ENCODE assay signal across 23 cellular contexts in the genomic region with DNA sequence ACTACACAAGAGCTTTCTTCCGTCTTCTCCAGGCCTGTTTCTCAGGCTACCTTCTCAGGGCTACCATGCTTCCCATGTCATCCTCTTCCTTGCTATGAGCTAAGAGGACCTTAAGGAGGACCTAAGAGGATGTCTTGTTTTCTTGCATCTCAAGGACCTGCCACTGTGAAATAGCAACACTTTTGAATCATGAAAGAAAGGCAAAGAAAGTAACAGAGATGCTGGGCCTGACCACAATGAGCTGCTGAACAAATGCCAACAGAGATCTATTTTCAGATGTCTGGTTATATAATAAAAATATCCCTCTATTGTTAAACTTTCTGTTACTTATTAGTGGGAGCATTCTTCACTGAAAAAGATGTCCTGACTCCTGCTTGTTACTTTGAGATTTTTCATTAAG. TPM values are rescaled to one million over a fixed set of nuclear protein-coding genes. Genes with fewer than 3 reads are reported as not detected.
A peak's percentile ranks its signal among the peaks of the same experiment; 100 is the strongest.
DNase-seq lines count a peak whose midpoint lies in the region; ATAC-seq, FAIRE-seq and TF ChIP-seq lines count a peak whose summit lies in the region.
"Had no signal": no experiment of that assay in that cellular context is flagged by ENCODE, and none has a peak within 500 bp of the region (broad histone marks: within the 10 kb centered on the region; RNA-seq: fewer than 3 reads in every experiment).

No MANE protein-coding gene starts in this region.

- intact Hi-C loops in naive thymus-derived CD4-positive, alpha-beta T cell (cut with micrococcal nuclease), result loop anchor here in 1 of 2 donors (1.0 kb wide), 2 partner anchors 8 to 17 kb away; no protein-coding TSS in a partner anchor

- H3K36me3 Mint-ChIP-seq in CD8-positive, alpha-beta memory T cell, result no peaks in the 10 kb centered on the region
- peaks cover 0 to 2% (median 0%) of the 10 kb centered on the region in 5 donors for H3K36me3 Mint-ChIP-seq in naive thymus-derived CD4-positive, alpha-beta T cell
- H3K36me3 Mint-ChIP-seq in endodermal cell (ENCODE audit: low read depth), result no peaks in the 10 kb centered on the region

- H3K9me3 Mint-ChIP-seq in CD8-positive, alpha-beta memory T cell, result no peaks in the 10 kb centered on the region
- no peaks in the 10 kb centered on the region for H3K9me3 Mint-ChIP-seq in naive thymus-derived CD4-positive, alpha-beta T cell
- no peaks in the 10 kb centered on the region for H3K9me3 Mint-ChIP-seq in endodermal cell

- no peaks in the 10 kb centered on the region for H3K27me3 ChIP-seq in CD8-positive, alpha-beta memory T cell (ENCODE audit: insufficient read depth, low read length, poor library complexity, severe bottlenecking)
- no peaks in the 10 kb centered on the region for H3K27me3 ChIP-seq in naive thymus-derived CD4-positive, alpha-beta T cell (ENCODE audit: control insufficient read depth in 2 of 2, insufficient read depth in 2 of 2, low read length in 2 of 2)
- H3K27me3 ChIP-seq in H7 (ENCODE audit: control insufficient read depth, insufficient read depth, low read length) (no peaks in the 10 kb centered on the region), foreskin keratinocyte (no peaks in the 10 kb centered on the region), endodermal cell (ENCODE audit: control insufficient read depth, insufficient read depth, low read length, poor library complexity, severe bottlenecking) (no peaks in the 10 kb centered on the region)
- H3K27me3 ChIP-seq: BE2C, MG63 had no signal

- ATAC-seq in naive thymus-derived CD4-positive, alpha-beta T cell, result no peak
- ATAC-seq in foreskin keratinocyte (no peak), GM19035 (IDR thresholded peaks at IDR 0.05; ENCODE audit: unreplicated experiment) (no peak)
- ATAC-seq: GM12878, K562, Panc1 had no signal

- 96 to 100% methylated on average over 1 of the region's 1 CpG for WGBS in endodermal cell (ENCODE audit: insufficient coverage in 1 of 2, insufficient read length in 1 of 2), 2 experiments

- H3K4me1 Mint-ChIP-seq in CD8-positive, alpha-beta memory T cell, result peaks cover 15 to 40% (median 25%) of the 10 kb centered on the region in 3 donors
- H3K4me1 Mint-ChIP-seq in naive thymus-derived CD4-positive, alpha-beta T cell, result peaks cover 19 to 48% (median 38%) of the 10 kb centered on the region in 7 donors
- H3K4me1 Mint-ChIP-seq in endodermal cell, result no peaks in the 10 kb centered on the region

- no peak overlapping the region for H3K27ac ChIP-seq in CD8-positive, alpha-beta memory T cell (ENCODE audit: low read depth, low read length)
- H3K27ac ChIP-seq in epithelial cell of prostate (peak overlapping the region; percentile 95), foreskin keratinocyte (no peak overlapping the region), endodermal cell (ENCODE audit: low read depth, low read length) (no peak overlapping the region)
- no peak overlapping the region for H3K27ac ChIP-seq in naive thymus-derived CD4-positive, alpha-beta T cell (ENCODE audit: low read depth, low read length)
- H3K27ac ChIP-seq: GM23248, HL-60 had no signal

- peak; percentile 77 for FAIRE-seq in RCC 7860 (lab: Jason Lieb, UNC)
- FAIRE-seq: GM12878, GM18507, GM19239, K562 had no signal

- no peaks in the 10 kb centered on the region for H3K36me3 ChIP-seq in CD8-positive, alpha-beta memory T cell (ENCODE audit: insufficient read depth, low read length)
- no peaks in the 10 kb centered on the region for H3K36me3 ChIP-seq in naive thymus-derived CD4-positive, alpha-beta T cell (ENCODE audit: control insufficient read depth in 2 of 3, insufficient read depth in 3 of 3, low read length in 3 of 3)
- no peaks in the 10 kb centered on the region for H3K36me3 ChIP-seq in H7 (replicated peaks; ENCODE audit: control insufficient read depth, insufficient read depth, low read length)
- H3K36me3 ChIP-seq in endodermal cell (ENCODE audit: control insufficient read depth, insufficient read depth, low read length), result no peaks in the 10 kb centered on the region
- H3K36me3 ChIP-seq: BE2C, MG63 had no signal

- no peak overlapping the region for H3K9ac ChIP-seq in endodermal cell (ENCODE audit: extremely low read depth, low read length, poor library complexity, severe bottlenecking)
- H3K9ac ChIP-seq: GM23248 had no signal

- peak overlapping the region in 5 of 8 donors; percentile 44 to 70 (median 57) for H3K27ac Mint-ChIP-seq in CD8-positive, alpha-beta memory T cell
- H3K27ac Mint-ChIP-seq in naive thymus-derived CD4-positive, alpha-beta T cell, result peak overlapping the region in 6 of 9 donors; percentile 2 to 90 (median 28)
- H3K27ac Mint-ChIP-seq in endodermal cell, result no peak overlapping the region

- DNase-seq in CD8-positive, alpha-beta memory T cell, result no peak
- DNase-seq in RCC 7860 (ENCODE audit: low spot score) (no peak), epithelial cell of prostate (ENCODE audit: low read depth, low spot score) (no peak), H7 (no peak), foreskin keratinocyte (no peak), endodermal cell (no peak)
- no peak for DNase-seq in naive thymus-derived CD4-positive, alpha-beta T cell
- DNase-seq: BE2C, DMS 273 treated with DMSO at 0.1 percent for 48 hours, GM23248, MG63, NCI-H1105, NCI-H187, NCI-H446, NCI-H748 treated with DMSO at 0.1 percent for 48 hours, SHP77 had no signal

- TF ChIP-seq CTCF in foreskin keratinocyte (conservative IDR thresholded peaks at IDR 0.05) (no peak), endodermal cell (conservative IDR thresholded peaks at IDR 0.05) (no peak)

- CTCF ChIA-PET in CD8-positive, alpha-beta memory T cell (lab: Charles Lee), result no interaction called here
- CTCF ChIA-PET in naive thymus-derived CD4-positive, alpha-beta T cell (lab: Charles Lee), result interaction anchor here (0.7 to 9.8 kb wide), 5 partner anchors 9 to 65 kb away, joined by 3 to 148 read pairs (median 3); no protein-coding TSS in a partner anchor

- H3K4me3 ChIP-seq in CD8-positive, alpha-beta memory T cell (ENCODE audit: low read length), result no peak overlapping the region
- H3K4me3 ChIP-seq in naive thymus-derived CD4-positive, alpha-beta T cell (ENCODE audit: low read length), result no peak overlapping the region
- H3K4me3 ChIP-seq in H7 (ENCODE audit: insufficient read depth, low read depth, low read length) (no peak overlapping the region), endodermal cell (ENCODE audit: low read length) (no peak overlapping the region)
- H3K4me3 ChIP-seq: GM12878, GM23248, K562, MG63 had no signal

- no peaks in the 10 kb centered on the region for H3K27me3 Mint-ChIP-seq in CD8-positive, alpha-beta memory T cell
- no peaks in the 10 kb centered on the region for H3K27me3 Mint-ChIP-seq in naive thymus-derived CD4-positive, alpha-beta T cell
- H3K27me3 Mint-ChIP-seq in endodermal cell (ENCODE audit: insufficient read depth), result no peaks in the 10 kb centered on the region

- no peaks in the 10 kb centered on the region for H3K9me3 ChIP-seq in CD8-positive, alpha-beta memory T cell (ENCODE audit: low read length)
- no peaks in the 10 kb centered on the region for H3K9me3 ChIP-seq in naive thymus-derived CD4-positive, alpha-beta T cell (ENCODE audit: control insufficient read depth in 2 of 3, low read length in 3 of 3)
- no peaks in the 10 kb centered on the region for H3K9me3 ChIP-seq in endodermal cell (ENCODE audit: control insufficient read depth, low read length)
- H3K9me3 ChIP-seq: BE2C, MG63 had no signal

- POLR2A ChIA-PET in CD8-positive, alpha-beta memory T cell (lab: Charles Lee), result no interaction called here
- POLR2A ChIA-PET in naive thymus-derived CD4-positive, alpha-beta T cell (lab: Charles Lee), result interaction anchor here (1.3 kb wide), 1 partner anchor 38 kb away, joined by 4 read pairs; no protein-coding TSS in a partner anchor

- peaks cover 29% of the 10 kb centered on the region for H3K4me1 ChIP-seq in CD8-positive, alpha-beta memory T cell (ENCODE audit: insufficient read depth, low read length)
- peaks cover 0 to 19% of the 10 kb centered on the region in 2 donors for H3K4me1 ChIP-seq in naive thymus-derived CD4-positive, alpha-beta T cell (ENCODE audit: control insufficient read depth in 2 of 2, insufficient read depth in 2 of 2, low read length in 2 of 2)
- peaks cover 25% of the 10 kb centered on the region for H3K4me1 ChIP-seq in foreskin keratinocyte
- H3K4me1 ChIP-seq in endodermal cell (ENCODE audit: control insufficient read depth, insufficient read depth, low read length), result no peaks in the 10 kb centered on the region
- H3K4me1 ChIP-seq: BE2C had no signal

- peak overlapping the region in 1 of 7 donors; percentile 16 for H3K4me3 Mint-ChIP-seq in CD8-positive, alpha-beta memory T cell
- peak overlapping the region in 6 of 10 donors; percentile 22 to 71 (median 52) for H3K4me3 Mint-ChIP-seq in naive thymus-derived CD4-positive, alpha-beta T cell
- no peak overlapping the region for H3K4me3 Mint-ChIP-seq in endodermal cell

RNA-seq across cellular contexts. Expression of a gene that starts 36.7 kb away (rescaled TPM):
- total RNA-seq in CD8-positive, alpha-beta memory T cell, result 10 to 100 TPM; 87.7 to 93.2 TPM
- 517 TPM for polyA plus RNA-seq in CD8-positive, alpha-beta memory T cell
- total RNA-seq in naive thymus-derived CD4-positive, alpha-beta T cell, result 100 to 1,000 TPM in 3 of 5 experiments, 10 to 100 TPM in 2; 90.2 to 649 (median 145) TPM
- 100 to 1,000 TPM; 102 to 163 TPM for polyA plus RNA-seq in naive thymus-derived CD4-positive, alpha-beta T cell
- 4.7 and 6.6 TPM in 2 replicates for total RNA-seq in H7 (2014; rRNA removed; shearing (Covaris generic))
- total RNA-seq in foreskin keratinocyte (880 and 908 TPM in 2 replicates), endodermal cell (1 to 10 TPM in 1 of 2 donors, under 1 TPM in 1; 0.82 to 8.9 TPM)
- polyA plus RNA-seq in foreskin keratinocyte, result 712 and 776 TPM in 2 replicates
- polyA plus RNA-seq in endodermal cell (2013, experiment 1 of 2), result 23.5 TPM
- 37.4 TPM for polyA plus RNA-seq in endodermal cell (2013, experiment 2 of 2)

Comparison
In these comparisons a context has a peak if more than half of its experiments do, and no peak if none do; other contexts are left out.
1. RNA of a gene that starts 36.7 kb away (total RNA-seq): 880 to 908 TPM in foreskin keratinocyte, 90.2 to 649 TPM in naive thymus-derived CD4-positive, alpha-beta T cell and 87.7 to 93.2 TPM in CD8-positive, alpha-beta memory T cell; 0.82 to 8.9 TPM in endodermal cell and 4.7 to 6.6 TPM in H7; every median in the first group is over 4 times any median in the second.